ENCODE assay signal across 21 cellular contexts in genomic region chrX:13197961-13198761, GRCh38.
DNase-seq lines count a peak whose midpoint lies in the region; ATAC-seq, FAIRE-seq and TF ChIP-seq lines count a peak whose summit lies in the region.
"Had no signal": no experiment of that assay in that cellular context is flagged by ENCODE, and none has a peak within 500 bp of the region (broad histone marks: within the 10 kb centered on the region; RNA-seq: fewer than 3 reads in every experiment).

No MANE protein-coding gene starts in this region.

- H4K20me1 ChIP-seq in astrocyte (ENCODE audit: insufficient read depth, low read length), result no peaks in the 10 kb centered on the region
- H4K20me1 ChIP-seq in keratinocyte (ENCODE audit: control insufficient read depth, extremely low read depth, insufficient read depth, low read length), result no peaks in the 10 kb centered on the region

- in situ Hi-C loops in HAP-1 (cut with MboI; ENCODE audit: low sequenced_read_pairs), result no loop called here
- in situ Hi-C loops in GM13976 (cut with MboI; ENCODE audit: low sequenced_read_pairs, unreplicated experiment), result no loop called here

- TF ChIP-seq CTCF in A673 (conservative IDR thresholded peaks at IDR 0.05; ENCODE audit: low read depth, low read length) (no peak), astrocyte (IDR thresholded peaks at IDR 0.05; ENCODE audit: insufficient read depth, low read depth, low read length) (no peak), keratinocyte (optimal IDR thresholded peaks at IDR 0.05 in 1 of 3, IDR thresholded peaks at IDR 0.05 in 1 of 3, conservative IDR thresholded peaks at IDR 0.05 in 1 of 3; ENCODE audit: extremely low read depth in 1 of 3, insufficient read depth in 2 of 3, low read length in 3 of 3) (no peak), GM13976 (IDR thresholded peaks at IDR 0.05; ENCODE audit: borderline replicate concordance, control extremely low read depth, extremely low read depth, insufficient read depth, missing control alignments) (no peak)

- peaks cover 7% of the 10 kb centered on the region for H3K4me1 Mint-ChIP-seq in astrocyte (ENCODE audit: low read depth, unreplicated experiment)
- H3K4me1 Mint-ChIP-seq: T-helper 17 cell had no signal

- no peak overlapping the region for H3K4me2 ChIP-seq in astrocyte (ENCODE audit: low read length)
- peak overlapping the region; percentile 42 for H3K4me2 ChIP-seq in keratinocyte (ENCODE audit: control insufficient read depth, extremely low read depth, insufficient read depth, low read depth, low read length)

- H3K9me3 Mint-ChIP-seq in astrocyte (ENCODE audit: unreplicated experiment), result no peaks in the 10 kb centered on the region
- H3K9me3 Mint-ChIP-seq: CD8-positive, alpha-beta memory T cell had no signal

- no peaks in the 10 kb centered on the region for H3K27me3 Mint-ChIP-seq in astrocyte (ENCODE audit: low read depth, unreplicated experiment)
- H3K27me3 Mint-ChIP-seq: T-helper 17 cell had no signal

- dilution Hi-C loops in keratinocyte (cut with MboI; ENCODE audit: extremely low pct_ligation_motif_present, low sequenced_read_pairs), result no loop called here

- FAIRE-seq in astrocyte (lab: Jason Lieb, UNC) (peak; percentile 52), keratinocyte (lab: Jason Lieb, UNC) (no peak)

- BruUV-seq in A673 (replicated peaks; lab: Mats Ljungman, UMichigan), result no TSS peak

- H3K4me3 ChIP-seq in A673 (ENCODE audit: low read depth, low read length, poor library complexity, severe bottlenecking), result no peak overlapping the region
- H3K4me3 ChIP-seq in HAP-1, result no peak overlapping the region
- no peak overlapping the region for H3K4me3 ChIP-seq in astrocyte (ENCODE audit: insufficient read depth, low read depth, low read length)
- no peak overlapping the region for H3K4me3 ChIP-seq in keratinocyte (ENCODE audit: control insufficient read depth in 2 of 3, extremely low read depth in 1 of 3, insufficient read depth in 2 of 3, low read depth in 1 of 3, low read length in 3 of 3)
- H3K4me3 ChIP-seq in MG63, result no peak overlapping the region
- H3K4me3 ChIP-seq: cardiac muscle cell, gastroesophageal sphincter had no signal

- no peaks in the 10 kb centered on the region for H3K36me3 Mint-ChIP-seq in astrocyte (ENCODE audit: low read depth, unreplicated experiment)
- H3K36me3 Mint-ChIP-seq: CD8-positive, alpha-beta memory T cell had no signal

- ATAC-seq in GM21576 (IDR thresholded peaks at IDR 0.05; ENCODE audit: unreplicated experiment) (no peak), HG03460 (IDR thresholded peaks at IDR 0.05; ENCODE audit: unreplicated experiment) (no peak)
- ATAC-seq: activated CD8-positive, alpha-beta T cell treated with anti-CD3 and anti-CD28 coated beads, Interleukin-2, amount 10 ng/mL, durations not matched to agents 7 days and 5 days; gastroesophageal sphincter; right cardiac atrium; stimulated activated naive CD8-positive, alpha-beta T cell treated with anti-CD3 and anti-CD28 coated beads, Interleukin-15, Interleukin-2, amounts not matched to agents 100 U/mL and 50 U/mL, for 24 hours; T-helper 17 cell had no signal

- H3K9ac ChIP-seq in astrocyte (ENCODE audit: low read length) (no peak overlapping the region), keratinocyte (ENCODE audit: control insufficient read depth, extremely low read depth, insufficient read depth, low read length) (no peak overlapping the region)

- H3K79me2 ChIP-seq in astrocyte (ENCODE audit: insufficient read depth, low read length) (no peaks in the 10 kb centered on the region), keratinocyte (ENCODE audit: control insufficient read depth, insufficient read depth, low read length) (no peaks in the 10 kb centered on the region)

- no peak overlapping the region for H3K4me3 Mint-ChIP-seq in astrocyte (ENCODE audit: unreplicated experiment)
- H3K4me3 Mint-ChIP-seq: activated CD8-positive, alpha-beta T cell treated with anti-CD3 and anti-CD28 coated beads, Interleukin-2, amount 10 ng/mL, durations not matched to agents 7 days and 5 days; CD8-positive, alpha-beta memory T cell; T-helper 17 cell had no signal

- H3K4me1 ChIP-seq in A673 (ENCODE audit: insufficient read depth, low read length, poor library complexity, severe bottlenecking) (no peaks in the 10 kb centered on the region), HAP-1 (peaks cover 49% of the 10 kb centered on the region), astrocyte (ENCODE audit: insufficient read depth, low read length) (no peaks in the 10 kb centered on the region), keratinocyte (ENCODE audit: control insufficient read depth, extremely low read depth, insufficient read depth, low read length) (peaks cover 7% of the 10 kb centered on the region)

- no peaks in the 10 kb centered on the region for H3K9me3 ChIP-seq in A673 (ENCODE audit: low read depth, low read length, poor library complexity, severe bottlenecking)
- no peaks in the 10 kb centered on the region for H3K9me3 ChIP-seq in HAP-1
- no peaks in the 10 kb centered on the region for H3K9me3 ChIP-seq in astrocyte (ENCODE audit: insufficient read depth, low read depth, low read length)
- H3K9me3 ChIP-seq in keratinocyte (ENCODE audit: control insufficient read depth, low read depth, low read length), result no peaks in the 10 kb centered on the region
- no peaks in the 10 kb centered on the region for H3K9me3 ChIP-seq in MG63
- H3K9me3 ChIP-seq: gastroesophageal sphincter had no signal

- H3K27ac ChIP-seq in A673 (ENCODE audit: low read depth, low read length, poor library complexity, severe bottlenecking), result no peak overlapping the region
- H3K27ac ChIP-seq in astrocyte (ENCODE audit: low read depth, low read length), result no peak overlapping the region
- no peak overlapping the region for H3K27ac ChIP-seq in keratinocyte (ENCODE audit: control insufficient read depth, insufficient read depth, low read length)
- H3K27ac ChIP-seq: cardiac muscle cell, gastroesophageal sphincter, WERI-Rb-1 had no signal

- H2AFZ ChIP-seq in astrocyte (ENCODE audit: low read depth, low read length) (no peak overlapping the region), keratinocyte (ENCODE audit: control insufficient read depth, low read length) (no peak overlapping the region)

- CTCF ChIA-PET in A673 (lab: Charles Lee), result no interaction called here

- intact Hi-C loops in A673 (cut with micrococcal nuclease; ENCODE audit: unreplicated experiment), result no loop called here

- peak; percentile 17 for DNase-seq in A673 (ENCODE audit: low spot score)
- peak; percentile 69 to 93 for DNase-seq in HAP-1 (ENCODE audit: low spot score in 2 of 2)
- DNase-seq in astrocyte (ENCODE audit: low read depth), result no peak
- DNase-seq in keratinocyte (ENCODE audit: low read depth, low spot score), result no peak
- DNase-seq in MG63, result no peak
- no peak for DNase-seq in GM13976 (ENCODE audit: low spot score)
- DNase-seq: activated CD8-positive, alpha-beta T cell treated with anti-CD3 and anti-CD28 coated beads, Interleukin-2, amount 10 ng/mL, durations not matched to agents 7 days and 5 days; CD8-positive, alpha-beta memory T cell; GOT3; Kasumi-1; kidney glomerular epithelial cell; midbrain; NCI-H1417 treated with DMSO at 0.1 percent for 48 hours; right cardiac atrium; stimulated activated naive CD8-positive, alpha-beta T cell treated with anti-CD3 and anti-CD28 coated beads, Interleukin-15, Interleukin-2, amounts not matched to agents 100 U/mL and 50 U/mL, for 24 hours; T-helper 17 cell; WERI-Rb-1 had no signal

- no peaks in the 10 kb centered on the region for H3K9me1 ChIP-seq in keratinocyte (ENCODE audit: control insufficient read depth, extremely low read depth, insufficient read depth, low read length)

- POLR2A ChIA-PET in A673 (lab: Charles Lee; ENCODE audit: low non-redundant PET), result no interaction called here

- H3K36me3 ChIP-seq in A673 (ENCODE audit: insufficient read depth, low read length, poor library complexity, severe bottlenecking), result no peaks in the 10 kb centered on the region
- no peaks in the 10 kb centered on the region for H3K36me3 ChIP-seq in HAP-1 (replicated peaks)
- H3K36me3 ChIP-seq in astrocyte (ENCODE audit: insufficient read depth, low read length), result no peaks in the 10 kb centered on the region
- no peaks in the 10 kb centered on the region for H3K36me3 ChIP-seq in keratinocyte (ENCODE audit: control insufficient read depth in 2 of 2, extremely low read depth in 1 of 2, insufficient read depth in 2 of 2, low read length in 2 of 2)
- no peaks in the 10 kb centered on the region for H3K36me3 ChIP-seq in MG63
- H3K36me3 ChIP-seq: cardiac muscle cell, gastroesophageal sphincter, WERI-Rb-1 had no signal

- no peak overlapping the region for H3K27ac Mint-ChIP-seq in astrocyte (ENCODE audit: unreplicated experiment)
- H3K27ac Mint-ChIP-seq: activated CD8-positive, alpha-beta T cell treated with anti-CD3 and anti-CD28 coated beads, Interleukin-2, amount 10 ng/mL, durations not matched to agents 7 days and 5 days; CD8-positive, alpha-beta memory T cell; T-helper 17 cell had no signal

- H3K27me3 ChIP-seq in A673 (replicated peaks; ENCODE audit: insufficient read depth, low read depth, low read length, poor library complexity) (no peaks in the 10 kb centered on the region), HAP-1 (ENCODE audit: low read depth) (no peaks in the 10 kb centered on the region), astrocyte (ENCODE audit: insufficient read depth, low read length) (no peaks in the 10 kb centered on the region), keratinocyte (ENCODE audit: control insufficient read depth, extremely low read depth, insufficient read depth, low read length) (peaks cover 3% of the 10 kb centered on the region), MG63 (no peaks in the 10 kb centered on the region)
- H3K27me3 ChIP-seq: cardiac muscle cell, gastroesophageal sphincter had no signal

Comparison
In these comparisons a context has a peak if more than half of its experiments do, and no peak if none do; other contexts are left out.
1. DNase-seq: peak in A673 (single experiment) and HAP-1 (2 of 2); none in astrocyte (single experiment), keratinocyte (single experiment), MG63 (single experiment) and GM13976 (single experiment).